3 cellular contexts compared by ENCODE assay signal in the genomic region with DNA sequence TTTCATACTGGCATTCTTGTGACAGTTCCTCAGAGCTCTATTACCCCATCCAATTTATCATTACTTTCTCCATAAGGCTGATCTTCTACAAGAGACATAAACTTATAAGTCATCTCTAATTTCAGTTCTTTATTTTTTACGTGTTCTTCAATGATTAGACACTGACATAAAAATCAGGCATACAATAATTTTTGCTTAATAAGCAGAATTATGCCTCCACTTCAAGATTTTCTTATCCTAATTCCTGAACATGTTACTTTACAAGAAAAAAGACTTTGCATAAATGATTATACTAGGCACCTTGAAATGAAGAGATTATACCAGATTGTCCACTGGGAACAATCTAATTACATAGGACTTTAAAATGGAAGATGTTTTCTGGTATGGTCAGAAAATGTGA.
TF ChIP-seq lines count a peak whose summit lies in the region.

No MANE protein-coding gene starts in this region.

TF ChIP-seq in HepG2, 621 proteins besides CTCF, POLR2A, EP300 and RAD21:
- TF ChIP-seq MAFF (IDR thresholded peaks at IDR 0.05; ENCODE audit: low read depth, low read length) (peak; percentile 92), ZBTB20 (CRISPR knock-in tag; IDR thresholded peaks at IDR 0.05; ENCODE audit: borderline replicate concordance, low read depth) (no peak), MAFK (conservative IDR thresholded peaks at IDR 0.05 in 1 of 2, IDR thresholded peaks at IDR 0.05 in 1 of 2; ENCODE audit: low read length in 2 of 2) (peak; percentile 90 to 95)
TF ChIP-seq in HepG2: peak in this region for 2.

TF ChIP-seq in IMR-90, 13 proteins besides CTCF, POLR2A, EP300 and RAD21:
- TF ChIP-seq FOS (IDR thresholded peaks at IDR 0.05; ENCODE audit: low read depth, low read length) (no peak), RFX5 (IDR thresholded peaks at IDR 0.05; ENCODE audit: low read depth, low read length) (no peak), MAFK (IDR thresholded peaks at IDR 0.05; ENCODE audit: low read depth, low read length) (peak; percentile 86), RCOR1 (IDR thresholded peaks at IDR 0.05; ENCODE audit: insufficient replicate concordance, low read length) (no peak)
- TF ChIP-seq, protein P1, sequence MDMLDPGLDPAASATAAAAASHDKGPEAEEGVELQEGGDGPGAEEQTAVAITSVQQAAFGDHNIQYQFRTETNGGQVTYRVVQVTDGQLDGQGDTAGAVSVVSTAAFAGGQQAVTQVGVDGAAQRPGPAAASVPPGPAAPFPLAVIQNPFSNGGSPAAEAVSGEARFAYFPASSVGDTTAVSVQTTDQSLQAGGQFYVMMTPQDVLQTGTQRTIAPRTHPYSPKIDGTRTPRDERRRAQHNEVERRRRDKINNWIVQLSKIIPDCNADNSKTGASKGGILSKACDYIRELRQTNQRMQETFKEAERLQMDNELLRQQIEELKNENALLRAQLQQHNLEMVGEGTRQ (IDR thresholded peaks at IDR 0.05; ENCODE audit: low read depth, low read length), result no peak

TF ChIP-seq in H1, 55 proteins besides CTCF, POLR2A, EP300 and RAD21:
- no peak for TF ChIP-seq SP4 (IDR thresholded peaks at IDR 0.05; ENCODE audit: low read length)
- TF ChIP-seq MAFK (IDR thresholded peaks at IDR 0.05; ENCODE audit: low read depth, low read length), result peak; percentile 41; the same call in 1 of the 2 replicates
TF ChIP-seq in H1: peak in this region for 1.
